Comparison of ENCODE assay signal across 11 cellular contexts in the genomic region with DNA sequence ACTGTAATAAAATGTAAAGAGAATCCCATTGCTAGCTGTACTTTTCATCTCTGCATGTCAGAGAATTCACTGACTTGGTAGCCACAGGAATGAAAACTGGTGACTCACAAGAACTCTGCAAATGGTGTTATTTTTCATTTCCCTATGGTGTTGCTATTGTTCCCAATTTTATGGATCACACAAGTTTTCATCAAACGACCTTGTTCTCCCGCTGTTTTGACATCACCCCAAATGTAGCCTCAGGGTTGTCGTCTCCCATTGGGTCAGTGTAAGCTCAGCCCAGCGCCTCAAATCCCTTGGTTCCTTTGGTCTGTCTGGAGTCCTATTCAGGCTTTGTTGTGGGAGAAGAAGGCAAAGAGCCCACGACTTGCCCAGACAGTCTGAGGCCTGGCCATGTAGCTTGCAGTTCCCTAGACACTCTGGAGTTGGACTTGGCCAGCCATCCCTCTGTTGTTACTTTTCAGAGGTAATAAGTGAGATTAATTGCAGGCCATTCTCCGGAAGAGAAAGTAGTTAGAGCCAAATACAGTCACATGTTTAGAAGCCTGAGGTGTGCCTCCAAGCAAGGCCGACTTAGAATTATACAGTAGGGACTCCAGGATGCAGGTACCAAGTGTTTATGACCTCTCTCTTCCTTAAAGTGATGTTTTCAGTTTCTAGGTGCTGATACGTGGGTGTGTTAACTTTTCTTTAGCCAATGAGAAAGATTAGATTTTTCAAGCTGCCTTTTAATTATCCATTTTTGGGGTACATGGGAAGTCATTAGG.
DNase-seq lines count a peak whose midpoint lies in the region; ATAC-seq, FAIRE-seq and TF ChIP-seq lines count a peak whose summit lies in the region.
"Had no signal": no experiment of that assay in that cellular context is flagged by ENCODE, and none has a peak within 500 bp of the region (broad histone marks: within the 10 kb centered on the region; RNA-seq: fewer than 3 reads in every experiment).

No MANE protein-coding gene starts in this region.

- FAIRE-seq in HTR-8/SVneo (lab: Jason Lieb, UNC) = peak; percentile 90

- peak overlapping the region in 3 of 4 donors; percentile 14 to 55 (median 37) for H3K27ac ChIP-seq in upper lobe of left lung

- no peaks in the 10 kb centered on the region for H3K27me3 ChIP-seq in upper lobe of left lung

- TF ChIP-seq POLR2A in upper lobe of left lung (IDR thresholded peaks at IDR 0.05) = no peak

- TF ChIP-seq CTCF in choroid plexus epithelial cell (conservative IDR thresholded peaks at IDR 0.05; ENCODE audit: low read depth, low read length) = no peak
- TF ChIP-seq CTCF in upper lobe of left lung (IDR thresholded peaks at IDR 0.05) = no peak

- DNase-seq in HTR-8/SVneo (ENCODE audit: insufficient read length, low spot score) = peak; percentile 78
- peak; percentile 92 for DNase-seq in choroid plexus epithelial cell (ENCODE audit: low read depth)
- peak; percentile 73 for DNase-seq in kidney tubule cell (ENCODE audit: low spot score)
- DNase-seq in upper lobe of left lung = no peak
- no peak for DNase-seq in anterior cingulate cortex (lab: John Stamatoyannopoulos, UW)
- DNase-seq in occipital lobe (lab: John Stamatoyannopoulos, UW) = no peak
- no peak for DNase-seq in activated CD4-positive, alpha-beta T cell treated with anti-CD3 and anti-CD28 coated beads for 1 hour
- DNase-seq: activated CD8-positive, alpha-beta memory T cell treated with anti-CD3 and anti-CD28 coated beads for 24 hours; NCI-H146; SIG-M5 had no signal

- H3K4me3 ChIP-seq in choroid plexus epithelial cell (ENCODE audit: low read depth, low read length) (no peak overlapping the region), upper lobe of left lung (no peak overlapping the region)

- no peaks in the 10 kb centered on the region for H3K9me3 ChIP-seq in upper lobe of left lung

- H3K4me1 ChIP-seq in upper lobe of left lung = peaks cover 30 to 60% (median 50%) of the 10 kb centered on the region in 4 donors

- no peak for TF ChIP-seq EP300 in upper lobe of left lung (IDR thresholded peaks at IDR 0.05)

- peak; percentile 56 to 84 for ATAC-seq in upper lobe of left lung (ENCODE audit: low FRiP score in 2 of 2)
- ATAC-seq in HG03565 (IDR thresholded peaks at IDR 0.05; ENCODE audit: unreplicated experiment) = no peak

- no peaks in the 10 kb centered on the region for H3K36me3 ChIP-seq in upper lobe of left lung

- 49 to 63% methylated on average over 7 to 8 of the region's 8 CpGs for WGBS in upper lobe of left lung, 2 donors

Comparison
In these comparisons a context has a peak if more than half of its experiments do, and no peak if none do; other contexts are left out.
1. DNase-seq: peak in HTR-8/SVneo (single experiment), choroid plexus epithelial cell (single experiment) and kidney tubule cell (single experiment); none in upper lobe of left lung (0 of 2), anterior cingulate cortex (0 of 58), occipital lobe (single experiment) and activated CD4-positive, alpha-beta T cell treated with anti-CD3 and anti-CD28 coated beads for 1 hour (single experiment).